ENCODE assay signal across 8 cellular contexts in genomic region chr1:35452086-35452485, GRCh38.
A peak's percentile ranks its signal among the peaks of the same experiment; 100 is the strongest.
DNase-seq lines count a peak whose midpoint lies in the region; ATAC-seq and TF ChIP-seq lines count a peak whose summit lies in the region.

No MANE protein-coding gene starts in this region.

- H3K27ac Mint-ChIP-seq in CD4-positive, alpha-beta T cell: peak overlapping the region; percentile 47
- H3K27ac Mint-ChIP-seq in osteocyte (ENCODE audit: unreplicated experiment): peak overlapping the region; percentile 3

- H3K27ac ChIP-seq in CD4-positive, alpha-beta T cell (ENCODE audit: low read depth, low read length): peak overlapping the region; percentile 33

- DNase-seq in CD4-positive, alpha-beta T cell: no peak
- DNase-seq in MV-4-11 (lab: John Stamatoyannopoulos, UW): peak; percentile 84
- DNase-seq in erythroblast (lab: John Stamatoyannopoulos, UW): peak; percentile 70 to 76
- no peak for DNase-seq in osteocyte (ENCODE audit: extremely low spot score, unreplicated experiment)
- no peak for DNase-seq in NCI-H146 (lab: John Stamatoyannopoulos, UW)
- no peak for DNase-seq in OCI-M2 (lab: John Stamatoyannopoulos, UW; ENCODE audit: unreplicated experiment)
- no peak for DNase-seq in GM10266 (ENCODE audit: extremely low spot score)

- H3K9me3 ChIP-seq in CD4-positive, alpha-beta T cell (ENCODE audit: control insufficient read depth, low read length): no peaks in the 10 kb centered on the region

- H3K4me1 Mint-ChIP-seq in CD4-positive, alpha-beta T cell (ENCODE audit: low read depth): peaks cover 36% of the 10 kb centered on the region
- peaks cover 12% of the 10 kb centered on the region for H3K4me1 Mint-ChIP-seq in osteocyte (ENCODE audit: unreplicated experiment)

- H3K36me3 Mint-ChIP-seq in CD4-positive, alpha-beta T cell (ENCODE audit: low read depth): peaks cover 49% of the 10 kb centered on the region
- peaks cover 15% of the 10 kb centered on the region for H3K36me3 Mint-ChIP-seq in osteocyte (ENCODE audit: unreplicated experiment)

- H3K9me3 Mint-ChIP-seq in CD4-positive, alpha-beta T cell: no peaks in the 10 kb centered on the region
- H3K9me3 Mint-ChIP-seq in osteocyte (ENCODE audit: unreplicated experiment): no peaks in the 10 kb centered on the region

- H3K27me3 Mint-ChIP-seq in CD4-positive, alpha-beta T cell: no peaks in the 10 kb centered on the region
- no peaks in the 10 kb centered on the region for H3K27me3 Mint-ChIP-seq in osteocyte (ENCODE audit: unreplicated experiment)

- CTCF ChIA-PET in CD4-positive, alpha-beta T cell (lab: Charles Lee): interaction anchor here (0.8 to 3.7 kb wide), 17 partner anchors 8 to 275 kb away, joined by 3 to 41 read pairs (median 10); partner anchors contain the start of gene KIAA0319L

- H3K4me3 Mint-ChIP-seq in CD4-positive, alpha-beta T cell: no peak overlapping the region
- no peak overlapping the region for H3K4me3 Mint-ChIP-seq in osteocyte (ENCODE audit: unreplicated experiment)

- POLR2A ChIA-PET in CD4-positive, alpha-beta T cell (lab: Charles Lee): interaction anchor here (0.6 to 3.3 kb wide), 14 partner anchors 8 to 317 kb away, joined by 3 to 33 read pairs (median 5); partner anchors contain the start of genes CLSPN, KIAA0319L and NCDN

- intact Hi-C loops in CD4-positive, alpha-beta T cell (cut with DNase I, micrococcal nuclease): loop anchor here (5.0 kb wide), 4 partner anchors 55 to 275 kb away; partner anchors contain the start of gene C1orf216 (in 1 of the 2)

- peak; percentile 14 for ATAC-seq in CD4-positive, alpha-beta T cell (ENCODE audit: poor library complexity)
- no peak for ATAC-seq in HG03439 (IDR thresholded peaks at IDR 0.05; ENCODE audit: unreplicated experiment)

- H3K27me3 ChIP-seq in CD4-positive, alpha-beta T cell (ENCODE audit: control insufficient read depth, insufficient read depth, low read length): no peaks in the 10 kb centered on the region

- TF ChIP-seq POLR2A in erythroblast (IDR thresholded peaks at IDR 0.05; ENCODE audit: low read length): no peak

- no peak for TF ChIP-seq CTCF in CD4-positive, alpha-beta T cell (IDR thresholded peaks at IDR 0.05)
- no peak for TF ChIP-seq CTCF in osteocyte (IDR thresholded peaks at IDR 0.05)
- no peak for TF ChIP-seq CTCF in GM10266 (IDR thresholded peaks at IDR 0.05; ENCODE audit: control insufficient read depth, insufficient read depth, low read depth, missing control alignments)

Comparison
In these comparisons a context has a peak if more than half of its experiments do, and no peak if none do; other contexts are left out.
1. DNase-seq: peak in MV-4-11 (single experiment) and erythroblast (2 of 2); none in CD4-positive, alpha-beta T cell (0 of 10), osteocyte (single experiment), NCI-H146 (single experiment), OCI-M2 (single experiment) and GM10266 (single experiment).